Comparison of ENCODE assay signal across 8 cellular contexts in the genomic region with DNA sequence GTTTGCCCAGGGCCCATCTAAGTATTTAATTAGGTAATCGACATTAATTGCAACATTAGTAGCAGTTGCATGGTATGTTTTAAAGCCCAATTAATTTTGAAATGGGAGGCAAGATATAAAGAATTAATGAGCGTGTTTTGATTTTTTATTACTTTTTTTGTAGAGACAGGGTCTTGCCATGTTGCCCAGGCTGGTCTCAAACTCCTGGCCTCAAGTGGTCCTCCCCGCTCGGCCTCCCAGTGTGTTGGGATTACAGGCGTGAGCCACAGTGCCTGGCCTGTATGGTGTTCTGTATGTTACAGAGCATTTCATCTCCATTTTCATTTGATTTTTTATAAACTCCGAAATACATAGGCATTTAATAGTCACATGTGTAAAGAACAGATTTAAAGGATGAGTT. TPM values are rescaled to one million over a fixed set of nuclear protein-coding genes. Genes with fewer than 3 reads are reported as not detected.
DNase-seq lines count a peak whose midpoint lies in the region; ATAC-seq and TF ChIP-seq lines count a peak whose summit lies in the region.

No MANE protein-coding gene starts in this region.

- POLR2A ChIA-PET in MCF 10A (lab: Yijun Ruan, JAX), result interaction anchor here (0.9 to 1.4 kb wide), 3 partner anchors 27 to 755 kb away, joined by 3 to 4 read pairs (median 3); a partner anchor contains a TSS

- H3K9me3 ChIP-seq in left ventricle myocardium inferior (replicated peaks), result peaks cover 6% of the 10 kb centered on the region
- no peaks in the 10 kb centered on the region for H3K9me3 ChIP-seq in vagina

- TF ChIP-seq POLR2A in vagina (IDR thresholded peaks at IDR 0.05), result no peak

- no TSS peak for BruUV-seq in MCF 10A (replicated peaks; lab: Mats Ljungman, UMichigan)

- H3K4me3 ChIP-seq in left ventricle myocardium inferior, result peak overlapping the region; percentile 84
- H3K4me3 ChIP-seq in vagina, result peak overlapping the region; percentile 89 to 92

- H3K9me3 Mint-ChIP-seq in MCF 10A (ENCODE audit: unreplicated experiment) (peaks cover 2% of the 10 kb centered on the region), mesothelial cell of epicardium (peaks cover 9% of the 10 kb centered on the region)

- DNase-seq in left ventricle myocardium inferior (no peak), left ventricle myocardium superior (no peak), MCF 10A (ENCODE audit: unreplicated experiment) (no peak), mesothelial cell of epicardium (ENCODE audit: low spot score in 2 of 2, unreplicated experiment in 2 of 2) (no peak), vagina (ENCODE audit: extremely low spot score in 2 of 2) (no peak), GDM1 (lab: John Stamatoyannopoulos, UW) (no peak)
- DNase-seq in activated CD8-positive, alpha-beta memory T cell treated with anti-CD3 and anti-CD28 coated beads, Interleukin-2, amount 50 U/mL, for 48 hours, result no peak
- no peak for DNase-seq in activated CD4-positive, CD25-positive, alpha-beta regulatory T cell treated with anti-CD3 and anti-CD28 coated beads, Interleukin-2, amount 50 U/mL, for 72 hours

- intact Hi-C loops in left ventricle myocardium inferior (cut with micrococcal nuclease) (no loop called here), left ventricle myocardium superior (cut with micrococcal nuclease) (no loop called here), MCF 10A (cut with micrococcal nuclease) (no loop called here), vagina (cut with DNase I) (loop anchor here (5.0 kb wide), 1 partner anchor 48 kb away; a partner anchor contains a TSS)

- ATAC-seq in left ventricle myocardium superior, result no peak

- H3K27ac ChIP-seq in left ventricle myocardium inferior (replicated peaks) (peak overlapping the region; percentile 83), vagina (peak overlapping the region; percentile 84)

- H3K27ac Mint-ChIP-seq in MCF 10A (ENCODE audit: low read depth, unreplicated experiment), result peak overlapping the region; percentile 84
- peak overlapping the region; percentile 99 for H3K27ac Mint-ChIP-seq in mesothelial cell of epicardium

- H3K4me3 Mint-ChIP-seq in MCF 10A (ENCODE audit: unreplicated experiment) (peak overlapping the region; percentile 76), mesothelial cell of epicardium (peak overlapping the region; percentile 99)

- TF ChIP-seq CTCF in left ventricle myocardium inferior (IDR thresholded peaks at IDR 0.05; ENCODE audit: borderline replicate concordance) (no peak), MCF 10A (IDR thresholded peaks at IDR 0.05; ENCODE audit: unreplicated experiment) (no peak), mesothelial cell of epicardium (IDR thresholded peaks at IDR 0.05; ENCODE audit: unreplicated experiment) (no peak), vagina (IDR thresholded peaks at IDR 0.05) (no peak)

- H3K4me1 ChIP-seq in left ventricle myocardium inferior (peaks cover 38% of the 10 kb centered on the region), vagina (peaks cover 29% of the 10 kb centered on the region)

- H3K4me1 Mint-ChIP-seq in MCF 10A (ENCODE audit: insufficient read depth, unreplicated experiment), result peaks cover 8% of the 10 kb centered on the region
- H3K4me1 Mint-ChIP-seq in mesothelial cell of epicardium, result peaks cover 30% of the 10 kb centered on the region

- CTCF ChIA-PET in MCF 10A (lab: Yijun Ruan, JAX), result interaction anchor here (1.3 kb wide), 1 partner anchor 12 kb away, joined by 4 read pairs; no protein-coding TSS in a partner anchor

- H3K27me3 Mint-ChIP-seq in MCF 10A (ENCODE audit: insufficient read depth, unreplicated experiment) (no peaks in the 10 kb centered on the region), mesothelial cell of epicardium (ENCODE audit: low read depth) (no peaks in the 10 kb centered on the region)

- H3K36me3 ChIP-seq in left ventricle myocardium inferior (peaks cover 23% of the 10 kb centered on the region), vagina (peaks cover 0 to 14% of the 10 kb centered on the region in 2 donors)

- H3K27me3 ChIP-seq in left ventricle myocardium inferior (ENCODE audit: low read depth) (no peaks in the 10 kb centered on the region), vagina (no peaks in the 10 kb centered on the region)

- H3K36me3 Mint-ChIP-seq in MCF 10A (ENCODE audit: insufficient read depth, unreplicated experiment) (peaks cover 28% of the 10 kb centered on the region), mesothelial cell of epicardium (peaks cover 9% of the 10 kb centered on the region)

RNA-seq across cellular contexts. Expression of a gene that starts 0.9 kb away (rescaled TPM):
- total RNA-seq in left ventricle myocardium inferior (20.3 TPM), left ventricle myocardium superior (19.5 TPM), MCF 10A (2022) (60.6 and 64.8 TPM in 2 replicates), mesothelial cell of epicardium (32.3 to 36.3 TPM (median 34.0 TPM) in 3 replicates), vagina (30.0 TPM)

RNA-seq across cellular contexts. Expression of a gene that starts 46.5 kb away (rescaled TPM):
- total RNA-seq in left ventricle myocardium inferior, result 100 TPM
- total RNA-seq in left ventricle myocardium superior, result 100.0 TPM
- 16.6 and 20.0 TPM in 2 replicates for total RNA-seq in MCF 10A (2022)
- 52.2 to 54.2 TPM (median 52.5 TPM) in 3 replicates for total RNA-seq in mesothelial cell of epicardium
- 61.6 TPM for total RNA-seq in vagina
